In the genomic region with DNA sequence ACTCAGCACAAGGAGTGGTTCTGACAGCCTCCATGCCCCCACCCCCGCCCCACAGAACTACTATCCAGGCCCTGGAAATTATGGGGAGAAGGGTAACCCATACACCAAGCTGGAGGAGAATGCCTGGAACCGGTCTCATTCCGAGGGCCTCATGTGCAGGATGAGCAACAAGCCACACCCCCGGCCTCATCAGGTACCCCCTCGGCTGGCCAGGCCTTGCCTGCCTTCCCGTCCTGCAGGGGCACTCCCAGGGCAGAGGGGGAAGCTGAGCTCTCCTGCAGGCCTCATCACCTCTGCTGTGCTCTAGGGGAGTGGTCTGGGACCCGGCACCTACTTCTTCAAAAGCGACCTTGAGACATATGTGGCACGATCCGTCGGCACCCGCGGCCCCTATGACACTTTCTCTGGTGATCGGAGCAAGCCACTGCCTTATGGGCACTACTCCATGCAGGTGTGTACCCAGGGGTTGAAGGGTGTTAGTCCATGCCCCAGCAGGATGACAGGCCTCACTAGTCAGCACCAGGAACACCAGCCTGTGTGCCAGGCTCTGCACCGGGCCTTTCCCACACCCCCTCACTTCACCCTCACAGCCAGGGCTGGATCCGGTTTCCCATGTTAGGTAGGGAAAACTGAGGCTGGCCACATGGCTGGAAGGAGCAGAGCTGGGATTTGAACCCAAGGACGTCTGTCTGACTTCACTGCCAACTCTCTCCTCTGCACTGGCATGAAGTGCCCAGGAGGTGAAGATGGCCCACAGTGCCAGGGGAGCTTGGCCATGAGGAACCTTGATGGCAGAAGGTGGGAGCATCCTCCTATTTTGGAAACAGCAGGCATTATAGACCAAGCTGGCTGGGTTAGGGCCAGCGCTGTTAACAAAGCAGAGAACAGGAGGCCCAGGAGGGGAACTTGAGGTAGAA, we compare ENCODE assay signal across 1 cellular context.
TF ChIP-seq lines count a peak whose summit lies in the region.

No MANE protein-coding gene starts in this region.

TF ChIP-seq in IMR-90, 13 proteins besides CTCF, POLR2A, EP300 and RAD21:
- TF ChIP-seq NFE2L2 (IDR thresholded peaks at IDR 0.05; ENCODE audit: low read depth, low read length) (no peak), FOS (IDR thresholded peaks at IDR 0.05; ENCODE audit: low read depth, low read length) (no peak), RCOR1 (IDR thresholded peaks at IDR 0.05; ENCODE audit: insufficient replicate concordance, low read length) (no peak), MAFK (IDR thresholded peaks at IDR 0.05; ENCODE audit: low read depth, low read length) (no peak)
- TF ChIP-seq, protein P1, sequence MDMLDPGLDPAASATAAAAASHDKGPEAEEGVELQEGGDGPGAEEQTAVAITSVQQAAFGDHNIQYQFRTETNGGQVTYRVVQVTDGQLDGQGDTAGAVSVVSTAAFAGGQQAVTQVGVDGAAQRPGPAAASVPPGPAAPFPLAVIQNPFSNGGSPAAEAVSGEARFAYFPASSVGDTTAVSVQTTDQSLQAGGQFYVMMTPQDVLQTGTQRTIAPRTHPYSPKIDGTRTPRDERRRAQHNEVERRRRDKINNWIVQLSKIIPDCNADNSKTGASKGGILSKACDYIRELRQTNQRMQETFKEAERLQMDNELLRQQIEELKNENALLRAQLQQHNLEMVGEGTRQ (IDR thresholded peaks at IDR 0.05; ENCODE audit: low read depth, low read length), result no peak
- TF ChIP-seq, protein P2, sequence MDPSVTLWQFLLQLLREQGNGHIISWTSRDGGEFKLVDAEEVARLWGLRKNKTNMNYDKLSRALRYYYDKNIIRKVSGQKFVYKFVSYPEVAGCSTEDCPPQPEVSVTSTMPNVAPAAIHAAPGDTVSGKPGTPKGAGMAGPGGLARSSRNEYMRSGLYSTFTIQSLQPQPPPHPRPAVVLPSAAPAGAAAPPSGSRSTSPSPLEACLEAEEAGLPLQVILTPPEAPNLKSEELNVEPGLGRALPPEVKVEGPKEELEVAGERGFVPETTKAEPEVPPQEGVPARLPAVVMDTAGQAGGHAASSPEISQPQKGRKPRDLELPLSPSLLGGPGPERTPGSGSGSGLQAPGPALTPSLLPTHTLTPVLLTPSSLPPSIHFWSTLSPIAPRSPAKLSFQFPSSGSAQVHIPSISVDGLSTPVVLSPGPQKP (IDR thresholded peaks at IDR 0.05; ENCODE audit: borderline replicate concordance, low read depth, low read length), result no peak
